ENCODE assay signal across 15 cellular contexts in the genomic region with DNA sequence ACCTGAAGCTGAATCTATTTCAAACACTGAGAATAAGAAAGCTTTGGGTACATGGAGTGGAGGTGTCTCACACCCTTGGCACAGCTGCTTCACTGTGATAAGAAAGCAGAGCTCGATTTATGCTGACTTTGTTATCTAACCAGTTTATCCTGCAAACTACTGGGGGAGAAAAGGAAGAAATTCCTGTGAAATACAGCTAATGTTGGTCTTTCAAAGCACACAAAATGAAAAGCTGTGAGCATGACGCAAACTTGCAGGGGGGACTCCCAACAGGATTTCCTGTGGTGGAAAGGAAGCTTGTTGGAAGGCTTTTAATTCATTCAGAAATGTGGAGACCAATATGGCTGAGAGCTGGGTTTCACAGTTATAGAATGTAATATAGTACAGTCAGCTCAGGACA. TPM values are rescaled to one million over a fixed set of nuclear protein-coding genes. Genes with fewer than 3 reads are reported as not detected.
DNase-seq lines count a peak whose midpoint lies in the region; ATAC-seq and TF ChIP-seq lines count a peak whose summit lies in the region.
"Had no signal": no experiment of that assay in that cellular context is flagged by ENCODE, and none has a peak within 500 bp of the region (broad histone marks: within the 10 kb centered on the region; RNA-seq: fewer than 3 reads in every experiment).

No MANE protein-coding gene starts in this region.

- H3K36me3 Mint-ChIP-seq in activated T-cell treated with anti-CD3 and anti-CD28 coated beads, Interleukin-2, amount 50 U/mL, for 4 hours (ENCODE audit: insufficient read depth), result no peaks in the 10 kb centered on the region

- no peaks in the 10 kb centered on the region for H3K27me3 ChIP-seq in brain microvascular endothelial cell (replicated peaks)
- H3K27me3 ChIP-seq: sigmoid colon had no signal

- WGBS in mesodermal cell (ENCODE audit: insufficient coverage in 2 of 2), 2 experiments, result 62 to 67% methylated on average over 1 to 2 of the region's 2 CpGs

- peak overlapping the region; percentile 58 for H3K27ac ChIP-seq in brain microvascular endothelial cell
- H3K27ac ChIP-seq in mesodermal cell (ENCODE audit: low read depth, low read length, severe bottlenecking), result peak overlapping the region; percentile 65
- H3K27ac ChIP-seq: sigmoid colon had no signal

- no peaks in the 10 kb centered on the region for H3K9me3 Mint-ChIP-seq in activated T-cell treated with anti-CD3 and anti-CD28 coated beads, Interleukin-2, amount 50 U/mL, for 4 hours

- H3K4me3 ChIP-seq in brain microvascular endothelial cell (ENCODE audit: low read depth, low read length), result no peak overlapping the region
- no peak overlapping the region for H3K4me3 ChIP-seq in mesodermal cell (ENCODE audit: extremely low read depth, insufficient read depth, low read length, poor library complexity, severe bottlenecking)
- H3K4me3 ChIP-seq: sigmoid colon had no signal

- no peaks in the 10 kb centered on the region for H3K9me3 ChIP-seq in mesodermal cell (ENCODE audit: control insufficient read depth, low read length)
- H3K9me3 ChIP-seq: sigmoid colon had no signal

- no peaks in the 10 kb centered on the region for H3K4me1 ChIP-seq in mesodermal cell (ENCODE audit: control insufficient read depth, insufficient read depth, low read length, poor library complexity, severe bottlenecking)

- H3K4me1 Mint-ChIP-seq in activated T-cell treated with anti-CD3 and anti-CD28 coated beads, Interleukin-2, amount 50 U/mL, for 4 hours (ENCODE audit: low read depth), result no peaks in the 10 kb centered on the region

- H3K36me3 ChIP-seq in brain microvascular endothelial cell (replicated peaks) (no peaks in the 10 kb centered on the region), mesodermal cell (ENCODE audit: control insufficient read depth, insufficient read depth, low read length) (no peaks in the 10 kb centered on the region)
- H3K36me3 ChIP-seq: sigmoid colon had no signal

- H3K27me3 Mint-ChIP-seq in activated T-cell treated with anti-CD3 and anti-CD28 coated beads, Interleukin-2, amount 50 U/mL, for 4 hours (ENCODE audit: low read depth), result peaks cover 11% of the 10 kb centered on the region

- TF ChIP-seq CTCF in brain microvascular endothelial cell (IDR thresholded peaks at IDR 0.05; ENCODE audit: low read depth, low read length, missing control alignments), result no peak

- ATAC-seq in activated T-cell treated with anti-CD3 and anti-CD28 coated beads, Interleukin-2, amount 50 U/mL, for 4 hours, result no peak
- ATAC-seq in GM19023 (IDR thresholded peaks at IDR 0.05; ENCODE audit: unreplicated experiment), result no peak
- no peak for ATAC-seq in GM21381 (IDR thresholded peaks at IDR 0.05; ENCODE audit: unreplicated experiment)
- ATAC-seq: stimulated activated naive CD8-positive, alpha-beta T cell treated with anti-CD3 and anti-CD28 coated beads, Interleukin-15, Interleukin-2, amounts not matched to agents 100 U/mL and 50 U/mL, for 24 hours had no signal

- peak; percentile 37 for DNase-seq in EH (ENCODE audit: low read depth)
- peak; percentile 19 for DNase-seq in NCI-H69 (lab: John Stamatoyannopoulos, UW)
- DNase-seq in brain microvascular endothelial cell, result peak; percentile 49
- DNase-seq in activated T-cell treated with anti-CD3 and anti-CD28 coated beads, Interleukin-2, amount 50 U/mL, for 4 hours, result no peak
- no peak for DNase-seq in DMS79 treated with DMSO at 0.1 percent for 48 hours (lab: John Stamatoyannopoulos, UW)
- DNase-seq: activated CD4-positive, CD25-positive, alpha-beta regulatory T cell treated with anti-CD3 and anti-CD28 coated beads, Interleukin-2, amount 50 U/mL, for 72 hours; activated T-cell treated with anti-CD3 and anti-CD28 coated beads for 4 hours; DMS79; foreskin fibroblast; NCI-H2081 treated with DMSO at 0.1 percent for 48 hours; sigmoid colon; stimulated activated naive CD8-positive, alpha-beta T cell treated with anti-CD3 and anti-CD28 coated beads, Interleukin-15, Interleukin-2, amounts not matched to agents 100 U/mL and 50 U/mL, for 24 hours had no signal

- in situ Hi-C loops in brain microvascular endothelial cell (cut with HindIII; ENCODE audit: low pct_ligation_motif_present, low sequenced_read_pairs), result no loop called here

- H3K4me3 Mint-ChIP-seq in activated T-cell treated with anti-CD3 and anti-CD28 coated beads, Interleukin-2, amount 50 U/mL, for 4 hours, result no peak overlapping the region

RNA-seq across cellular contexts. Expression of a gene that starts 53.4 kb away (rescaled TPM):
- 5.7 TPM for polyA plus RNA-seq in mesodermal cell (2013, experiment 1 of 2)
- polyA plus RNA-seq in mesodermal cell (2013, experiment 2 of 2), result 4.6 TPM
- under 1 TPM; 0.27 to 0.74 (median 0.33) TPM for total RNA-seq in activated T-cell treated with anti-CD3 and anti-CD28 coated beads, Interleukin-2, amount 50 U/mL, for 4 hours

Comparison
In these comparisons a context has a peak if more than half of its experiments do, and no peak if none do; other contexts are left out.
1. DNase-seq: peak in EH (single experiment), NCI-H69 (single experiment) and brain microvascular endothelial cell (single experiment); none in activated T-cell treated with anti-CD3 and anti-CD28 coated beads, Interleukin-2, amount 50 U/mL, for 4 hours (single experiment) and DMS79 treated with DMSO at 0.1 percent for 48 hours (single experiment).